Comparison of ENCODE assay signal across 21 cellular contexts in genomic region chr2:185274718-185275484, GRCh38.
"Had no signal": no experiment of that assay in that cellular context is flagged by ENCODE, and none has a peak within 500 bp of the region (broad histone marks: within the 10 kb centered on the region; RNA-seq: fewer than 3 reads in every experiment).

No MANE protein-coding gene starts in this region.

- H3K36me3 ChIP-seq: colonic mucosa had no signal

- H3K4me3 ChIP-seq: colonic mucosa had no signal

- H3K4me1 Mint-ChIP-seq: activated B cell treated with CpG ODN at 0.5 μM for 24 hours; activated CD4-positive, alpha-beta T cell treated with anti-CD3 and anti-CD28 coated beads, Interleukin-2, amount 10 ng/mL, durations not matched to agents 24 days and 14 days; activated naive CD8-positive, alpha-beta T cell treated with anti-CD3 and anti-CD28 coated beads for 36 hours; T-helper 17 cell had no signal

- H3K9me3 ChIP-seq: colonic mucosa had no signal

- H3K4me1 ChIP-seq: colonic mucosa had no signal

- H3K27me3 ChIP-seq: colonic mucosa had no signal

- H3K27ac Mint-ChIP-seq: activated B cell treated with CpG ODN at 0.5 μM for 24 hours; activated CD4-positive, alpha-beta T cell treated with anti-CD3 and anti-CD28 coated beads, Interleukin-2, amount 10 ng/mL, durations not matched to agents 24 days and 14 days; activated naive CD4-positive, alpha-beta T cell treated with anti-CD3 and anti-CD28 coated beads for 36 hours; activated naive CD8-positive, alpha-beta T cell treated with anti-CD3 and anti-CD28 coated beads for 36 hours; T-helper 17 cell had no signal

- H3K4me3 Mint-ChIP-seq: activated B cell treated with CpG ODN at 0.5 μM for 24 hours; activated CD4-positive, alpha-beta T cell treated with anti-CD3 and anti-CD28 coated beads, Interleukin-2, amount 10 ng/mL, durations not matched to agents 24 days and 14 days; activated naive CD4-positive, alpha-beta T cell treated with anti-CD3 and anti-CD28 coated beads for 36 hours; activated naive CD8-positive, alpha-beta T cell treated with anti-CD3 and anti-CD28 coated beads for 36 hours; activated T-cell treated with anti-CD3 and anti-CD28 coated beads, Interleukin-2, amount 50 U/mL, for 4 hours; T-helper 17 cell had no signal

- H3K27me3 Mint-ChIP-seq: activated B cell treated with CpG ODN at 0.5 μM for 24 hours; activated CD4-positive, alpha-beta T cell treated with anti-CD3 and anti-CD28 coated beads, Interleukin-2, amount 10 ng/mL, durations not matched to agents 24 days and 14 days; activated naive CD8-positive, alpha-beta T cell treated with anti-CD3 and anti-CD28 coated beads for 36 hours; T-helper 17 cell had no signal

- H3K9me3 Mint-ChIP-seq: activated B cell treated with CpG ODN at 0.5 μM for 24 hours; activated CD4-positive, alpha-beta T cell treated with anti-CD3 and anti-CD28 coated beads, Interleukin-2, amount 10 ng/mL, durations not matched to agents 24 days and 14 days; activated naive CD4-positive, alpha-beta T cell treated with anti-CD3 and anti-CD28 coated beads for 36 hours; activated naive CD8-positive, alpha-beta T cell treated with anti-CD3 and anti-CD28 coated beads for 36 hours; activated T-cell treated with anti-CD3 and anti-CD28 coated beads, Interleukin-2, amount 50 U/mL, for 4 hours had no signal

- H3K27ac ChIP-seq: colonic mucosa, KMS-11 had no signal

- ATAC-seq: activated T-cell treated with anti-CD3 and anti-CD28 coated beads, Interleukin-2, amount 50 U/mL, for 4 hours; PC-3; T-helper 17 cell had no signal

- H3K36me3 Mint-ChIP-seq: activated naive CD8-positive, alpha-beta T cell treated with anti-CD3 and anti-CD28 coated beads for 36 hours had no signal

- DNase-seq: activated B cell treated with CpG ODN at 0.5 μM for 24 hours; activated CD4-positive, alpha-beta T cell treated with anti-CD3 and anti-CD28 coated beads for 1 hour; activated CD4-positive, alpha-beta T cell treated with anti-CD3 and anti-CD28 coated beads, Interleukin-2, amount 10 ng/mL, durations not matched to agents 24 days and 14 days; activated CD4-positive, alpha-beta T cell treated with anti-CD3 and anti-CD28 coated beads, Interleukin-2, amount 50 U/mL, for 48 hours; activated CD8-positive, alpha-beta memory T cell treated with anti-CD3 and anti-CD28 coated beads for 24 hours; activated effector memory CD4-positive, alpha-beta T cell treated with anti-CD3 and anti-CD28 coated beads, Interleukin-2, amount 50 U/mL, for 16 hours; activated naive CD4-positive, alpha-beta T cell treated with anti-CD3 and anti-CD28 coated beads for 36 hours; activated naive CD8-positive, alpha-beta T cell treated with anti-CD3 and anti-CD28 coated beads for 36 hours; activated T-cell treated with anti-CD3 and anti-CD28 coated beads, Interleukin-2, amount 50 U/mL, for 4 hours; cerebellar nuclear complex; colonic mucosa; NCI-H1048; NCI-H146; NCI-H187 treated with DMSO at 0.1 percent for 48 hours; NCI-H2081 treated with DMSO at 0.1 percent for 48 hours; NCI-H446 treated with DMSO at 0.1 percent for 48 hours; PC-3; SHP77 treated with DMSO at 0.1 percent for 48 hours; T-helper 17 cell; T-helper 9 cell had no signal
